ENCODE assay signal across 16 cellular contexts in genomic region chr5:10625700-10626472, GRCh38.
DNase-seq lines count a peak whose midpoint lies in the region; ATAC-seq and TF ChIP-seq lines count a peak whose summit lies in the region.
"Had no signal": no experiment of that assay in that cellular context is flagged by ENCODE, and none has a peak within 500 bp of the region (broad histone marks: within the 10 kb centered on the region; RNA-seq: fewer than 3 reads in every experiment).

No MANE protein-coding gene starts in this region.

- dilution Hi-C loops in IMR-90 (cut with HindIII; ENCODE audit: low sequenced_read_pairs, unreplicated experiment), result no loop called here

- no peak overlapping the region for H4K5ac ChIP-seq in IMR-90 (ENCODE audit: low read depth, low read length)

- TF ChIP-seq CTCF in DND-41 (IDR thresholded peaks at IDR 0.05; ENCODE audit: borderline replicate concordance, extremely low read depth, low read length, poor library complexity, severe bottlenecking) (no peak), IMR-90 (conservative IDR thresholded peaks at IDR 0.05; ENCODE audit: low read depth, low read length) (no peak), dorsolateral prefrontal cortex (IDR thresholded peaks at IDR 0.05 in 54 of 56, conservative IDR thresholded peaks at IDR 0.05 in 2 of 56; ENCODE audit: low read depth in 1 of 56, partially characterized antibody in 56 of 56) (no peak), gastrocnemius medialis (IDR thresholded peaks at IDR 0.05 in 4 of 5, conservative IDR thresholded peaks at IDR 0.05 in 1 of 5) (no peak)

- H3K79me1 ChIP-seq in IMR-90 (ENCODE audit: low read depth in 1 of 2, low read length in 2 of 2), result peaks cover 5 to 43% of the 10 kb centered on the region in 2 experiments

- no TSS peak for BruUV-seq in IMR-90 (replicated peaks; lab: Mats Ljungman, UMichigan)

- H3K9me3 ChIP-seq in DND-41 (ENCODE audit: insufficient read depth, low read length, severe bottlenecking) (no peaks in the 10 kb centered on the region), IMR-90 (ENCODE audit: control insufficient read depth, insufficient read depth, low read length) (peaks cover 2% of the 10 kb centered on the region; the same call in 1 of the 2 replicates), gastrocnemius medialis (no peaks in the 10 kb centered on the region)
- H3K9me3 ChIP-seq: body of pancreas, right lobe of liver had no signal

- no peak overlapping the region for H2AK9ac ChIP-seq in IMR-90 (replicated peaks; ENCODE audit: low read depth, low read length, poor library complexity)

- no peak overlapping the region for H3K18ac ChIP-seq in IMR-90 (ENCODE audit: low read depth, low read length)

- no peak overlapping the region for H2BK5ac ChIP-seq in IMR-90 (ENCODE audit: low read depth, low read length, poor library complexity, severe bottlenecking)

- H3K23ac ChIP-seq in IMR-90 (ENCODE audit: low read depth, low read length), result peak overlapping the region; percentile 46; the same call in 1 of the 2 replicates

- TF ChIP-seq RAD21 in IMR-90 (IDR thresholded peaks at IDR 0.05; ENCODE audit: low read length), result no peak

- no peak overlapping the region for H3K56ac ChIP-seq in IMR-90 (ENCODE audit: extremely low read depth, insufficient read depth, low read length)

- POLR2A ChIA-PET in IMR-90 (lab: Charles Lee; ENCODE audit: unreplicated experiment), result no interaction called here

- no peak overlapping the region for H4K91ac ChIP-seq in IMR-90 (ENCODE audit: insufficient read depth, low read depth, low read length)

- H2BK120ac ChIP-seq in IMR-90 (ENCODE audit: low read depth, low read length), result no peak overlapping the region

- ATAC-seq in DND-41 (ENCODE audit: insufficient read depth, low read depth) (no peak), IMR-90 (ENCODE audit: low read depth) (no peak), gastrocnemius medialis (peak; percentile 17 to 51)
- ATAC-seq: body of pancreas, right lobe of liver had no signal

- TF ChIP-seq POLR2A in IMR-90 (IDR thresholded peaks at IDR 0.05; ENCODE audit: low read depth, low read length), result no peak
- TF ChIP-seq POLR2A in gastrocnemius medialis (IDR thresholded peaks at IDR 0.05), result no peak

- no peaks in the 10 kb centered on the region for H3K27me3 ChIP-seq in DND-41 (ENCODE audit: insufficient read depth, low read length, poor library complexity)
- H3K27me3 ChIP-seq in IMR-90 (ENCODE audit: control insufficient read depth, insufficient read depth, low read length), result no peaks in the 10 kb centered on the region
- H3K27me3 ChIP-seq in dorsolateral prefrontal cortex, result no peaks in the 10 kb centered on the region
- no peaks in the 10 kb centered on the region for H3K27me3 ChIP-seq in gastrocnemius medialis
- H3K27me3 ChIP-seq: body of pancreas, right lobe of liver had no signal

- no peak overlapping the region for H2BK15ac ChIP-seq in IMR-90 (ENCODE audit: low read depth, low read length)

- peaks cover 62% of the 10 kb centered on the region for H3K79me2 ChIP-seq in DND-41 (ENCODE audit: insufficient read depth, low read length)

- no peak overlapping the region for H3K4ac ChIP-seq in IMR-90 (ENCODE audit: low read depth, low read length)

- H3K36me3 ChIP-seq in DND-41 (ENCODE audit: insufficient read depth, low read length), result peaks cover 42% of the 10 kb centered on the region
- peaks cover 9% of the 10 kb centered on the region; the same call in 1 of the 2 replicates for H3K36me3 ChIP-seq in IMR-90 (ENCODE audit: control insufficient read depth, insufficient read depth, low read length)
- no peaks in the 10 kb centered on the region for H3K36me3 ChIP-seq in gastrocnemius medialis
- H3K36me3 ChIP-seq: left ventricle myocardium inferior, right lobe of liver had no signal

- no peak overlapping the region; the same call in 1 of the 2 replicates for H2AK5ac ChIP-seq in IMR-90 (ENCODE audit: low read depth, low read length)

- in situ Hi-C loops in IMR-90 (cut with MboI; ENCODE audit: low sequenced_read_pairs) (no loop called here), gastrocnemius medialis (cut with MboI; ENCODE audit: low sequenced_read_pairs in 4 of 4) (loop anchor here in 3 of 4 donors (5.0 to 25.0 kb wide), 3 partner anchors 171 to 339 kb away; no protein-coding TSS in a partner anchor)

- WGBS in IMR-90 (ENCODE audit: extremely low coverage in 2 of 2, insufficient read length in 1 of 2), 2 experiments, result 100% methylated on average over 9 of the region's 15 CpGs; no CpG with 5 or more reads in 1 of the 2 experiments

- H3K9ac ChIP-seq in DND-41 (ENCODE audit: low read depth, low read length) (peak overlapping the region; percentile 2; the same call in 1 of the 2 replicates), IMR-90 (ENCODE audit: low read depth, low read length) (no peak overlapping the region)

- no peak overlapping the region for H3K14ac ChIP-seq in IMR-90 (replicated peaks; ENCODE audit: low read depth, low read length)

- H2BK20ac ChIP-seq in IMR-90 (ENCODE audit: low read depth, low read length), result 0 out of 2 replicates have a peak overlapping the region, but pooled peaks have one; percentile 28

- H2AFZ ChIP-seq in DND-41 (ENCODE audit: low read depth, low read length), result no peak overlapping the region
- no peak overlapping the region for H2AFZ ChIP-seq in IMR-90 (replicated peaks; ENCODE audit: low read length, poor library complexity)

- 0 out of 2 replicates have a peak overlapping the region, but pooled peaks have one; percentile 65 for H3K4me2 ChIP-seq in DND-41 (ENCODE audit: insufficient read depth, low read length)
- H3K4me2 ChIP-seq in IMR-90 (ENCODE audit: low read depth, low read length), result no peak overlapping the region

- H3K4me3 ChIP-seq in DND-41 (ENCODE audit: low read depth in 1 of 2, low read length in 2 of 2) (no peak overlapping the region), IMR-90 (ENCODE audit: insufficient read depth, low read depth, low read length) (no peak overlapping the region), dorsolateral prefrontal cortex (no peak overlapping the region), gastrocnemius medialis (no peak overlapping the region)
- H3K4me3 ChIP-seq: body of pancreas, left ventricle myocardium inferior, right lobe of liver had no signal

- CTCF ChIA-PET in IMR-90 (lab: Yijun Ruan, JAX), result interaction anchor here (1.2 to 1.5 kb wide), 2 partner anchors 17 to 173 kb away, joined by 3 read pairs; no protein-coding TSS in a partner anchor

- H3K4me1 ChIP-seq in DND-41 (ENCODE audit: insufficient read depth, low read length) (peaks cover 51% of the 10 kb centered on the region), IMR-90 (ENCODE audit: control insufficient read depth, insufficient read depth, low read length) (peaks cover 8% of the 10 kb centered on the region), gastrocnemius medialis (peaks cover 14 to 18% of the 10 kb centered on the region in 2 donors)

- DNase-seq in DND-41, result no peak
- DNase-seq in IMR-90, result no peak
- no peak for DNase-seq in dorsolateral prefrontal cortex
- DNase-seq in gastrocnemius medialis, result no peak
- no peak for DNase-seq in NCI-H446 treated with DMSO at 0.1 percent for 48 hours (lab: John Stamatoyannopoulos, UW)
- DNase-seq in COR-L47 (lab: John Stamatoyannopoulos, UW), result no peak
- DNase-seq in stimulated activated CD4-positive, alpha-beta T cell treated with anti-CD3 and anti-CD28 coated beads, Interleukin-4, amount 100 ng/mL, for 1 hour, result no peak
- DNase-seq: activated CD4-positive, alpha-beta T cell treated with anti-CD3 and anti-CD28 coated beads, Interleukin-2, amount 50 U/mL, for 1 hour; activated naive CD4-positive, alpha-beta T cell treated with anti-CD3 and anti-CD28 coated beads for 36 hours; body of pancreas; left ventricle myocardium inferior; NCI-H1436 treated with DMSO at 0.1 percent for 48 hours; NCI-H226; right lobe of liver; SW 1271 had no signal

- H4K8ac ChIP-seq in IMR-90 (ENCODE audit: low read depth in 2 of 2, low read length in 2 of 2), result no peak overlapping the region

- H4K20me1 ChIP-seq in DND-41 (ENCODE audit: insufficient read depth, low read length), result peaks cover 13% of the 10 kb centered on the region; the same call in 1 of the 2 replicates
- peaks cover 16% of the 10 kb centered on the region; the same call in 1 of the 2 replicates for H4K20me1 ChIP-seq in IMR-90 (ENCODE audit: insufficient read depth, low read length)

- peak overlapping the region; percentile 69 for H3K27ac ChIP-seq in DND-41 (ENCODE audit: low read length)
- H3K27ac ChIP-seq in IMR-90 (ENCODE audit: insufficient read depth, low read length), result no peak overlapping the region
- H3K27ac ChIP-seq in dorsolateral prefrontal cortex, result peak overlapping the region in 50 of 59 donors; percentile 1 to 88 (median 76)
- H3K27ac ChIP-seq in gastrocnemius medialis, result peak overlapping the region; percentile 31 to 55 (median 43)
- H3K27ac ChIP-seq: body of pancreas, epithelial cell of prostate, right lobe of liver had no signal

- peaks cover 4% of the 10 kb centered on the region for H3K9me1 ChIP-seq in IMR-90 (ENCODE audit: insufficient read depth, low read length)

- intact Hi-C loops in IMR-90 (cut with micrococcal nuclease) (no loop called here), dorsolateral prefrontal cortex (cut with DNase I) (loop anchor here (2.0 to 10.0 kb wide), 3 partner anchors 101 to 344 kb away; no protein-coding TSS in a partner anchor), gastrocnemius medialis (cut with DNase I; ENCODE audit: low total_unique reads) (loop anchor here (1.0 kb wide), 1 partner anchor 62 kb away; the partner anchor contains the start of gene ANKRD33B)

TF ChIP-seq in IMR-90, 13 proteins besides CTCF, POLR2A, EP300 and RAD21:
- no peak for TF ChIP-seq MAZ (IDR thresholded peaks at IDR 0.05; ENCODE audit: borderline replicate concordance, low read depth, low read length)

Comparison
In these comparisons a context has a peak if more than half of its experiments do, and no peak if none do; other contexts are left out.
1. ATAC-seq: peak in gastrocnemius medialis (2 of 2); none in DND-41 (single experiment) and IMR-90 (single experiment).